11 cellular contexts compared by ENCODE assay signal in the genomic region with DNA sequence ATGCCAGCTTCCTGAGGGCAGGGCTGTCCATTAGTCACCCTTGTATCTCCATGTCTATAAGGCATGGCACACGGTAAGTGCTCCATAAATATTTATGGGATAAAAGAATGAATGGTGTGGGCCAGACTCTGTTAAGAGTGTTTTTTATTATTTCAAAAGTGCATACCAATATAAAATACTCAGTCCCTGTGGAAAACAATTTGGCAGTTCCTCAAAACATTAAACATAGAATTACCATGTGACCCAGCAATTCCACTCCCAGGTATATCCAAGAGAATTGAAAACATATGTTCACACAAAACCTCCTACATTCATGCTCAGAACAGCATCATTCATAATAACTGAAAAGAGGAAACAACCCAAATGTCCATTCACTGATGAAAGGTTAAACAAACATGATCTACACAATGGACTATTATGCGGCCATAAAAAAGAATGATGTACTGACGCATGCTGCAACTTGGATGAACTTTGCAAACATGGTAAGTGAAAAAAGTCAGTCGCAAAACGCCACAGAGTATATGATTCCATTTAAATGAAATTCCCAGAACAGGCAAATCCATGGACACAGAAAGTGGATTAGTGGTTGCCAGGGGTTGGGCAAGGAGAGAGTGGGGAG.
DNase-seq lines count a peak whose midpoint lies in the region; ATAC-seq and TF ChIP-seq lines count a peak whose summit lies in the region.
"Had no signal": no experiment of that assay in that cellular context is flagged by ENCODE, and none has a peak within 500 bp of the region (broad histone marks: within the 10 kb centered on the region; RNA-seq: fewer than 3 reads in every experiment).

No MANE protein-coding gene starts in this region.

- ATAC-seq in mucosa of descending colon (peak; percentile 63), HG03108 (IDR thresholded peaks at IDR 0.05; ENCODE audit: unreplicated experiment) (no peak), GM18520 (IDR thresholded peaks at IDR 0.05; ENCODE audit: unreplicated experiment) (no peak)
- ATAC-seq: HCT116 had no signal

- DNase-seq in AG10803 (ENCODE audit: low read depth) (peak; percentile 44), SK-MEL-5 (ENCODE audit: low read depth, low spot score) (peak; percentile 91), fibroblast of mammary gland (ENCODE audit: low read depth) (peak; percentile 54), mucosa of descending colon (no peak), C1 segment of cervical spinal cord (lab: John Stamatoyannopoulos, UW) (no peak)
- DNase-seq: ACHN; CD4-positive, alpha-beta memory T cell; GDM1 had no signal

- H3K4me1 ChIP-seq in mucosa of descending colon (ENCODE audit: low read depth): no peaks in the 10 kb centered on the region

- in situ Hi-C loops in SK-MEL-5 (cut with HindIII; ENCODE audit: low pct_unique_long_range_greater_than_20kb, low sequenced_read_pairs): no loop called here

- H3K9me3 ChIP-seq in mucosa of descending colon: no peaks in the 10 kb centered on the region

- intact Hi-C loops in mucosa of descending colon (cut with DNase I, micrococcal nuclease): loop anchor here in 1 of 2 donors (10.0 kb wide), 1 partner anchor 221 kb away; no protein-coding TSS in a partner anchor

- H3K4me3 ChIP-seq in AG10803 (ENCODE audit: low read length): no peak overlapping the region
- H3K4me3 ChIP-seq in fibroblast of mammary gland (ENCODE audit: control insufficient read depth, low read depth, low read length): no peak overlapping the region
- no peak overlapping the region for H3K4me3 ChIP-seq in mucosa of descending colon

- TF ChIP-seq CTCF in AG10803 (conservative IDR thresholded peaks at IDR 0.05; ENCODE audit: low read length) (no peak), fibroblast of mammary gland (conservative IDR thresholded peaks at IDR 0.05; ENCODE audit: control insufficient read depth, insufficient read depth, low read depth, low read length) (no peak), mucosa of descending colon (IDR thresholded peaks at IDR 0.05) (no peak)

- no peaks in the 10 kb centered on the region for H3K36me3 ChIP-seq in mucosa of descending colon (ENCODE audit: low read depth)

Comparison
In these comparisons a context has a peak if more than half of its experiments do, and no peak if none do; other contexts are left out.
1. DNase-seq: peak in AG10803 (single experiment), SK-MEL-5 (single experiment) and fibroblast of mammary gland (single experiment); none in mucosa of descending colon (0 of 3) and C1 segment of cervical spinal cord (0 of 14).